In genomic region chr12:121532503-121533390, GRCh38 we compare ENCODE assay signal across 1 cellular context.
TF ChIP-seq lines count a peak whose summit lies in the region.

No MANE protein-coding gene starts in this region.

TF ChIP-seq in IMR-90, 13 proteins besides CTCF, POLR2A, EP300 and RAD21:
- TF ChIP-seq FOS (IDR thresholded peaks at IDR 0.05; ENCODE audit: low read depth, low read length) (no peak), CEBPB (IDR thresholded peaks at IDR 0.05; ENCODE audit: low read depth, low read length) (no peak), ELK1 (IDR thresholded peaks at IDR 0.05; ENCODE audit: borderline replicate concordance, low read depth, low read length) (no peak), NFE2L2 (IDR thresholded peaks at IDR 0.05; ENCODE audit: low read depth, low read length) (no peak), CHD1 (IDR thresholded peaks at IDR 0.05; ENCODE audit: low read depth, low read length) (no peak), SMC3 (IDR thresholded peaks at IDR 0.05; ENCODE audit: low read depth, low read length) (no peak), BHLHE40 (IDR thresholded peaks at IDR 0.05; ENCODE audit: low read depth, low read length) (no peak), RFX5 (IDR thresholded peaks at IDR 0.05; ENCODE audit: low read depth, low read length) (no peak)
TF ChIP-seq in IMR-90: peak in this region for 0.
